In genomic region chr9:100674419-100675122, GRCh38 we compare ENCODE assay signal across 29 cellular contexts.
DNase-seq lines count a peak whose midpoint lies in the region; ATAC-seq and TF ChIP-seq lines count a peak whose summit lies in the region.
"Had no signal": no experiment of that assay in that cellular context is flagged by ENCODE, and none has a peak within 500 bp of the region (broad histone marks: within the 10 kb centered on the region; RNA-seq: fewer than 3 reads in every experiment).

No MANE protein-coding gene starts in this region.

- ATAC-seq in PC-3 (no peak), GM21717 (IDR thresholded peaks at IDR 0.05; ENCODE audit: unreplicated experiment) (no peak), WTC11 (no peak)
- ATAC-seq: activated naive CD8-positive, alpha-beta T cell treated with anti-CD3 and anti-CD28 coated beads, Interleukin-2, amount 50 U/mL, for 24 hours; HCT116; lower lobe of right lung; mucosa of descending colon; pancreas had no signal

- H3K36me3 ChIP-seq in MM.1S (replicated peaks; ENCODE audit: insufficient read depth, low read length) (no peaks in the 10 kb centered on the region), PC-3 (ENCODE audit: low read depth, low read length) (no peaks in the 10 kb centered on the region)
- H3K36me3 ChIP-seq: lower lobe of right lung, pancreas, Peyer's patch, right atrium auricular region, spleen had no signal

- H3K27ac Mint-ChIP-seq in WTC11 = no peak overlapping the region
- H3K27ac Mint-ChIP-seq: activated CD4-positive, alpha-beta T cell treated with anti-CD3 and anti-CD28 coated beads, Interleukin-2, amount 10 ng/mL, durations not matched to agents 7 days and 5 days; activated naive CD8-positive, alpha-beta T cell treated with anti-CD3 and anti-CD28 coated beads, Interleukin-2, amount 50 U/mL, for 24 hours had no signal

- H3K9ac ChIP-seq in MM.1S (ENCODE audit: low read length) (no peak overlapping the region), PC-3 (ENCODE audit: low read length) (no peak overlapping the region)

- no peak overlapping the region for H2AFZ ChIP-seq in MM.1S (ENCODE audit: low read length)
- H2AFZ ChIP-seq in PC-3 (ENCODE audit: low read length) = no peak overlapping the region

- H3F3A ChIP-seq in MM.1S (ENCODE audit: insufficient read depth, low read length) = no peaks in the 10 kb centered on the region
- no peaks in the 10 kb centered on the region for H3F3A ChIP-seq in PC-3 (ENCODE audit: low read length, unreplicated experiment)

- intact Hi-C loops in PC-3 (cut with micrococcal nuclease) = no loop called here

- H3K9me2 ChIP-seq in MM.1S (replicated peaks; ENCODE audit: insufficient read depth, low read length) (no peaks in the 10 kb centered on the region), PC-3 (replicated peaks; ENCODE audit: low read length) (no peaks in the 10 kb centered on the region)

- H3K79me2 ChIP-seq in MM.1S (ENCODE audit: low read length) (no peaks in the 10 kb centered on the region), PC-3 (ENCODE audit: low read length) (no peaks in the 10 kb centered on the region)

- DNase-seq in MM.1S = peak; percentile 15
- DNase-seq in NCI-H446 treated with DMSO at 0.1 percent for 48 hours (lab: John Stamatoyannopoulos, UW) = peak; percentile 89
- DNase-seq in fibroblast of gingiva (ENCODE audit: low read depth) = peak; percentile 11
- DNase-seq in superior temporal gyrus (ENCODE audit: extremely low spot score) = peak; percentile 40
- no peak for DNase-seq in PC-3
- no peak for DNase-seq in WTC11 (ENCODE audit: low spot score)
- DNase-seq: activated CD4-positive, alpha-beta T cell treated with anti-CD3 and anti-CD28 coated beads, Interleukin-2, amount 10 ng/mL, durations not matched to agents 7 days and 5 days; activated naive CD8-positive, alpha-beta T cell treated with anti-CD3 and anti-CD28 coated beads, Interleukin-2, amount 50 U/mL, for 24 hours; activated T-cell treated with anti-CD3 and anti-CD28 coated beads, Interleukin-2, amount 50 U/mL, for 48 hours; C1 segment of cervical spinal cord; COR-L47; DMS79 treated with DMSO at 0.1 percent for 48 hours; Karpas-422; kidney glomerular epithelial cell; lower lobe of right lung; mucosa of descending colon; NCI-H1048; NCI-H2081 treated with DMSO at 0.1 percent for 48 hours; NCI-H510A; pancreas; Peyer's patch; SHP77 treated with DMSO at 0.1 percent for 48 hours; spleen; T1000 had no signal

- H3K27me3 Mint-ChIP-seq in WTC11 (ENCODE audit: low read depth) = no peaks in the 10 kb centered on the region

- no peak overlapping the region for H3K4me2 ChIP-seq in MM.1S (ENCODE audit: low read depth, low read length)
- no peak overlapping the region for H3K4me2 ChIP-seq in PC-3 (ENCODE audit: low read length)

- H4K20me1 ChIP-seq in MM.1S (ENCODE audit: insufficient read depth, low read length) (no peaks in the 10 kb centered on the region), PC-3 (ENCODE audit: low read length) (no peaks in the 10 kb centered on the region)

- H3K4me3 ChIP-seq in MM.1S (ENCODE audit: low read length) (no peak overlapping the region), PC-3 (ENCODE audit: low read length) (no peak overlapping the region)
- H3K4me3 ChIP-seq: lower lobe of right lung, mucosa of descending colon, pancreas, Peyer's patch, right atrium auricular region, spleen had no signal

- H3K9me3 Mint-ChIP-seq in WTC11 = no peaks in the 10 kb centered on the region
- H3K9me3 Mint-ChIP-seq: activated CD4-positive, alpha-beta T cell treated with anti-CD3 and anti-CD28 coated beads, Interleukin-2, amount 10 ng/mL, durations not matched to agents 7 days and 5 days; activated naive CD8-positive, alpha-beta T cell treated with anti-CD3 and anti-CD28 coated beads, Interleukin-2, amount 50 U/mL, for 24 hours had no signal

- POLR2A ChIA-PET in PC-3 (lab: Charles Lee; ENCODE audit: unreplicated experiment) = no interaction called here
- POLR2A ChIA-PET in WTC11 (lab: Charles Lee) = no interaction called here

- H3K27ac ChIP-seq in MM.1S (ENCODE audit: low read length) (no peak overlapping the region), PC-3 (ENCODE audit: low read length) (no peak overlapping the region)
- H3K27ac ChIP-seq: epithelial cell of prostate, HL-60, lower lobe of right lung, pancreas, Peyer's patch, right atrium auricular region, spleen had no signal

- no TSS peak for BruUV-seq in PC-3 (replicated peaks; lab: Mats Ljungman, UMichigan)

- H3K9me3 ChIP-seq in MM.1S (replicated peaks; ENCODE audit: insufficient read depth, low read length) = no peaks in the 10 kb centered on the region
- no peaks in the 10 kb centered on the region for H3K9me3 ChIP-seq in PC-3 (ENCODE audit: low read length)
- H3K9me3 ChIP-seq: lower lobe of right lung, mucosa of descending colon, pancreas, Peyer's patch, right atrium auricular region, spleen had no signal

- no peak overlapping the region for H3K4me3 Mint-ChIP-seq in WTC11
- H3K4me3 Mint-ChIP-seq: activated CD4-positive, alpha-beta T cell treated with anti-CD3 and anti-CD28 coated beads, Interleukin-2, amount 10 ng/mL, durations not matched to agents 7 days and 5 days; activated naive CD8-positive, alpha-beta T cell treated with anti-CD3 and anti-CD28 coated beads, Interleukin-2, amount 50 U/mL, for 24 hours had no signal

- H3K27me3 ChIP-seq in MM.1S (replicated peaks; ENCODE audit: insufficient read depth, low read length) (no peaks in the 10 kb centered on the region), PC-3 (ENCODE audit: low read length) (no peaks in the 10 kb centered on the region)
- H3K27me3 ChIP-seq: pancreas, Peyer's patch, right atrium auricular region, spleen had no signal

- CTCF ChIA-PET in PC-3 (lab: Charles Lee) = no interaction called here
- CTCF ChIA-PET in WTC11 (lab: Charles Lee) = interaction anchor here (0.8 kb wide), 1 partner anchor 73 kb away, joined by 4 read pairs; no protein-coding TSS in a partner anchor

- H3K4me1 Mint-ChIP-seq in WTC11 = peaks cover 39% of the 10 kb centered on the region
- H3K4me1 Mint-ChIP-seq: activated CD4-positive, alpha-beta T cell treated with anti-CD3 and anti-CD28 coated beads, Interleukin-2, amount 10 ng/mL, durations not matched to agents 7 days and 5 days; activated naive CD8-positive, alpha-beta T cell treated with anti-CD3 and anti-CD28 coated beads, Interleukin-2, amount 50 U/mL, for 24 hours had no signal

- TF ChIP-seq CTCF in MM.1S (IDR thresholded peaks at IDR 0.05; ENCODE audit: low read length) = no peak
- TF ChIP-seq CTCF in PC-3 (conservative IDR thresholded peaks at IDR 0.05; ENCODE audit: low read depth, low read length) = no peak
- no peak for TF ChIP-seq CTCF in WTC11 (IDR thresholded peaks at IDR 0.05)

- no peaks in the 10 kb centered on the region for H3K4me1 ChIP-seq in MM.1S (ENCODE audit: low read length)
- no peaks in the 10 kb centered on the region for H3K4me1 ChIP-seq in PC-3 (ENCODE audit: insufficient read depth, low read length)
- H3K4me1 ChIP-seq: lower lobe of right lung, pancreas, Peyer's patch, right atrium auricular region, spleen had no signal

- no peaks in the 10 kb centered on the region for H3K36me3 Mint-ChIP-seq in WTC11

TF ChIP-seq in WTC11, 78 proteins besides CTCF, POLR2A, EP300 and RAD21 (continues in another document):
- TF ChIP-seq NFATC4 (CRISPR knock-in tag; IDR thresholded peaks at IDR 0.05) (no peak), ATF3 (CRISPR knock-in tag; conservative IDR thresholded peaks at IDR 0.05) (no peak), MAX (CRISPR knock-in tag; IDR thresholded peaks at IDR 0.05) (no peak), ATF1 (CRISPR knock-in tag; IDR thresholded peaks at IDR 0.05) (no peak), ZBTB21 (CRISPR knock-in tag; IDR thresholded peaks at IDR 0.05; ENCODE audit: borderline replicate concordance) (no peak), ZNF425 (CRISPR knock-in tag; conservative IDR thresholded peaks at IDR 0.05) (no peak), ZNF317 (CRISPR knock-in tag; IDR thresholded peaks at IDR 0.05; ENCODE audit: borderline replicate concordance, low read depth) (no peak), JAZF1 (CRISPR knock-in tag; IDR thresholded peaks at IDR 0.05) (no peak), FOXP4 (CRISPR knock-in tag; IDR thresholded peaks at IDR 0.05) (no peak)

Comparison
In these comparisons a context has a peak if more than half of its experiments do, and no peak if none do; other contexts are left out.
1. DNase-seq: peak in MM.1S (single experiment), NCI-H446 treated with DMSO at 0.1 percent for 48 hours (single experiment), fibroblast of gingiva (single experiment) and superior temporal gyrus (single experiment); none in PC-3 (single experiment) and WTC11 (single experiment).